ENCODE assay signal across 1 cellular context in the genomic region with DNA sequence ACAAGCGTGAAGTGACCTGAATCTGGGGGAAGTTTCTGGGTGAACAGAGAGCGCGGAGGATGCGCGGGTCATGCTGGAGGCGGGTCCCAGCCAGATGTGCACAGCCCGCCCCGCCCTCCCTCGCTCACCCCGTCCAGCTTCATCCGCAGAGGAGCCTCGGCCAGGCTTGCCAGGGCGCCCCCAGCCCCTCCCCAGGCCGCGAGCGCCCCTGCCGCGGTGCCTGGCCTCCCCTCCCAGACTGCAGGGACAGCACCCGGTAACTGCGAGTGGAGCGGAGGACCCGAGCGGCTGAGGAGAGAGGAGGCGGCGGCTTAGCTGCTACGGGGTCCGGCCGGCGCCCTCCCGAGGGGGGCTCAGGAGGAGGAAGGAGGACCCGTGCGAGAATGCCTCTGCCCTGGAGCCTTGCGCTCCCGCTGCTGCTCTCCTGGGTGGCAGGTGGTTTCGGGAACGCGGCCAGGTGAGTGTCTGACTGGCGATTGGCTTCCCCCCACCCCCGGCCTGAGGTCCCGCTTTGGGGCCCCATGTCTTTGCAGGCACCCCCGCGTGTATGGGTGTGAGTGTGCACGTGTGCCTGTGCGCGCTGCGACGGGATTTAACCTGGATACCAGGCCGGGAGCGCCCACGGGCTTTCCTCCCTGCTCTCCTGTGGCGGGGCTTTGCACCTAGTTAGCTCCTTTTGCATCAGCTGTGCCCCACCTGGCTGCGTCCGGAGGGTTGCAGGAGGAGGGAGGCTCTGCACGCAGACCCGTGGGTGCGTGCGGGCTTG.
TF ChIP-seq lines count a peak whose summit lies in the region.

A gene with protein sequence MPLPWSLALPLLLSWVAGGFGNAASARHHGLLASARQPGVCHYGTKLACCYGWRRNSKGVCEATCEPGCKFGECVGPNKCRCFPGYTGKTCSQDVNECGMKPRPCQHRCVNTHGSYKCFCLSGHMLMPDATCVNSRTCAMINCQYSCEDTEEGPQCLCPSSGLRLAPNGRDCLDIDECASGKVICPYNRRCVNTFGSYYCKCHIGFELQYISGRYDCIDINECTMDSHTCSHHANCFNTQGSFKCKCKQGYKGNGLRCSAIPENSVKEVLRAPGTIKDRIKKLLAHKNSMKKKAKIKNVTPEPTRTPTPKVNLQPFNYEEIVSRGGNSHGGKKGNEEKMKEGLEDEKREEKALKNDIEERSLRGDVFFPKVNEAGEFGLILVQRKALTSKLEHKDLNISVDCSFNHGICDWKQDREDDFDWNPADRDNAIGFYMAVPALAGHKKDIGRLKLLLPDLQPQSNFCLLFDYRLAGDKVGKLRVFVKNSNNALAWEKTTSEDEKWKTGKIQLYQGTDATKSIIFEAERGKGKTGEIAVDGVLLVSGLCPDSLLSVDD (plus strand): TSS at position 123 of the 766 bp plus-strand sequence. CDS start 261 bp downstream, at position 384.

TF ChIP-seq in A549, 52 proteins besides CTCF, POLR2A, EP300 and RAD21 (continued from another document):
- no peak for TF ChIP-seq EHF (CRISPR knock-in tag; IDR thresholded peaks at IDR 0.05)
- TF ChIP-seq HOXB5 (CRISPR knock-in tag; IDR thresholded peaks at IDR 0.05), result no peak
- TF ChIP-seq ZNF302 (CRISPR knock-in tag; IDR thresholded peaks at IDR 0.05), result no peak
